9 cellular contexts compared by ENCODE assay signal in the genomic region with DNA sequence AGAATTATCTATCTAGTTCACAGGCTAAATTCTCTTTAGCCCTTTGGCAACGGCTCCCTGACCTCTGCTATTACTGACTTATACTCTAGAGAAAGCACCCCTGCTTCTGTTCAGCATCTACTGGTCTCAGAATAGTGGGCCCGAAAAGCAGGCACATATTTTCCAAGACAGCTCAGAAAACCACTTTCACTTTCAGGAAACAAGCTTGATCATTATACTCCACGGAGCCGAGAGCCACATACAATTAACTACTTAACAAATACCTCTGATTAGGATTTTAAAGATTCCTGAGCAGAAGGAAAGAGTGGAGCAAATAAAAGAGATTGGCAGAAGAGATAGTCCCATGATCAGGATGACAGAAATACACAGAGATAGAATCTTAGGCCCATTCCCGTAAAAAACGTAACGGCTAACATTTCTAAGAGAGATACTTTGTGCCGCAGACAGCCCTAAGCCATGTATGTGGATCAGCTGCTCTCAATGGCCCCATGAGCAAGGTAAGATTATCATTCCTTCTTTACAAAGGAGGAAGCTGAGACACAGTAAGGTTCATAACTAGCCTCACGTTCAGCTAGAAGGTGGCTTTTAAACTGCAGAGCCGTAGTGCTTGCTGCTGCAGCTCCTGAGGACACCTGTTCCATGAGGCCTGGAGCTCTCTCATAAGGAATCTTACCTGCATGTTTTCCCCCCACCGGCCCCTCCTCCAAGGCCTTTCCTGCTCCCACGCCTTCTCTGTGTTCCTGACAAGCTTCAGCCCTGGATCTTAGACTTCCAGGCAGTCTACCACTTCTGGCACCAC.
DNase-seq lines count a peak whose midpoint lies in the region; ATAC-seq and TF ChIP-seq lines count a peak whose summit lies in the region.
"Had no signal": no experiment of that assay in that cellular context is flagged by ENCODE, and none has a peak within 500 bp of the region (broad histone marks: within the 10 kb centered on the region; RNA-seq: fewer than 3 reads in every experiment).

No MANE protein-coding gene starts in this region.

- no peak overlapping the region for H2BK120ac ChIP-seq in neuronal stem cell (ENCODE audit: low read depth, low read length)

- no peak overlapping the region for H3K14ac ChIP-seq in neuronal stem cell (ENCODE audit: low read length)

- no peak overlapping the region for H3K4ac ChIP-seq in neuronal stem cell (ENCODE audit: low read length)

- no peak overlapping the region for H3K4me2 ChIP-seq in neuronal stem cell (ENCODE audit: insufficient read depth, low read length, poor library complexity, severe bottlenecking)

- peak overlapping the region; percentile 45 for H3K27ac ChIP-seq in SJSA1
- H3K27ac ChIP-seq in neuronal stem cell (replicated peaks; ENCODE audit: low read length), result no peak overlapping the region

- H3K9me3 ChIP-seq in SJSA1 (replicated peaks) (no peaks in the 10 kb centered on the region), neuronal stem cell (replicated peaks in 1 of 2; ENCODE audit: control insufficient read depth in 2 of 2, insufficient read depth in 1 of 2, low read depth in 1 of 2, low read length in 2 of 2) (peaks cover 0 to 14% of the 10 kb centered on the region in 2 donors)

- no CpG with 5 or more reads among the region's 12 CpGs for WGBS in neuronal stem cell (ENCODE audit: extremely low coverage in 2 of 2, insufficient read length in 2 of 2, insufficient replicate concordance in 1 of 2), 2 donors

- TF ChIP-seq CTCF in epithelial cell of proximal tubule (conservative IDR thresholded peaks at IDR 0.05; ENCODE audit: low read depth, low read length), result no peak

- H3K9ac ChIP-seq in neuronal stem cell (ENCODE audit: low read depth, low read length, poor library complexity), result no peak overlapping the region

- no peak for ATAC-seq in GM21576 (IDR thresholded peaks at IDR 0.05; ENCODE audit: unreplicated experiment)
- ATAC-seq in GM21447 (IDR thresholded peaks at IDR 0.05; ENCODE audit: unreplicated experiment), result no peak
- no peak for ATAC-seq in HG03045 (IDR thresholded peaks at IDR 0.05; ENCODE audit: unreplicated experiment)

- no peak overlapping the region for H4K91ac ChIP-seq in neuronal stem cell (ENCODE audit: low read depth, low read length, poor library complexity)

- peak overlapping the region; percentile 24 for H2AK5ac ChIP-seq in neuronal stem cell (ENCODE audit: low read depth, low read length)

- H3K4me3 ChIP-seq in SJSA1 (no peak overlapping the region), epithelial cell of proximal tubule (ENCODE audit: low read depth, low read length) (peak overlapping the region; percentile 19), neuronal stem cell (ENCODE audit: low read length in 2 of 2) (no peak overlapping the region)

- no peaks in the 10 kb centered on the region for H3K36me3 ChIP-seq in SJSA1
- H3K36me3 ChIP-seq in neuronal stem cell (replicated peaks in 1 of 2; ENCODE audit: control insufficient read depth in 2 of 2, insufficient read depth in 2 of 2, low read length in 2 of 2), result no peaks in the 10 kb centered on the region

- no peaks in the 10 kb centered on the region for H3K79me1 ChIP-seq in neuronal stem cell (ENCODE audit: low read depth, low read length)

- no peak overlapping the region for H2BK15ac ChIP-seq in neuronal stem cell (ENCODE audit: low read length)

- H4K8ac ChIP-seq in neuronal stem cell (ENCODE audit: low read depth, low read length), result no peak overlapping the region

- no peak overlapping the region for H3K18ac ChIP-seq in neuronal stem cell (ENCODE audit: low read length)

- H3K23ac ChIP-seq in neuronal stem cell (ENCODE audit: low read depth, low read length, poor library complexity), result no peak overlapping the region

- no peak overlapping the region for H2BK5ac ChIP-seq in neuronal stem cell (ENCODE audit: low read length)

- H3K27me3 ChIP-seq in SJSA1 (replicated peaks) (no peaks in the 10 kb centered on the region), neuronal stem cell (ENCODE audit: control insufficient read depth in 3 of 3, insufficient read depth in 3 of 3, low read depth in 1 of 3, low read length in 3 of 3) (no peaks in the 10 kb centered on the region)

- H2BK12ac ChIP-seq in neuronal stem cell (ENCODE audit: low read length), result no peak overlapping the region

- peak; percentile 45 for DNase-seq in AG08395 (ENCODE audit: low spot score)
- DNase-seq in SJSA1 (ENCODE audit: low read depth in 1 of 2, low spot score in 2 of 2), result peak in 1 of 2 experiments; percentile 30
- no peak for DNase-seq in epithelial cell of proximal tubule (ENCODE audit: low read depth)
- DNase-seq in neuronal stem cell (ENCODE audit: low spot score), result no peak
- DNase-seq in NCI-H82 treated with DMSO at 0.1 percent for 48 hours (lab: John Stamatoyannopoulos, UW; ENCODE audit: unreplicated experiment), result no peak
- DNase-seq: NCI-H1105 had no signal

- H3K4me1 ChIP-seq in SJSA1 (replicated peaks), result peaks cover 14% of the 10 kb centered on the region
- peaks cover 7 to 26% of the 10 kb centered on the region in 2 donors for H3K4me1 ChIP-seq in neuronal stem cell (ENCODE audit: control insufficient read depth in 2 of 2, insufficient read depth in 1 of 2, low read depth in 1 of 2, low read length in 2 of 2)

- H2AFZ ChIP-seq in neuronal stem cell (ENCODE audit: low read length), result no peak overlapping the region
